8 cellular contexts compared by ENCODE assay signal in the genomic region with DNA sequence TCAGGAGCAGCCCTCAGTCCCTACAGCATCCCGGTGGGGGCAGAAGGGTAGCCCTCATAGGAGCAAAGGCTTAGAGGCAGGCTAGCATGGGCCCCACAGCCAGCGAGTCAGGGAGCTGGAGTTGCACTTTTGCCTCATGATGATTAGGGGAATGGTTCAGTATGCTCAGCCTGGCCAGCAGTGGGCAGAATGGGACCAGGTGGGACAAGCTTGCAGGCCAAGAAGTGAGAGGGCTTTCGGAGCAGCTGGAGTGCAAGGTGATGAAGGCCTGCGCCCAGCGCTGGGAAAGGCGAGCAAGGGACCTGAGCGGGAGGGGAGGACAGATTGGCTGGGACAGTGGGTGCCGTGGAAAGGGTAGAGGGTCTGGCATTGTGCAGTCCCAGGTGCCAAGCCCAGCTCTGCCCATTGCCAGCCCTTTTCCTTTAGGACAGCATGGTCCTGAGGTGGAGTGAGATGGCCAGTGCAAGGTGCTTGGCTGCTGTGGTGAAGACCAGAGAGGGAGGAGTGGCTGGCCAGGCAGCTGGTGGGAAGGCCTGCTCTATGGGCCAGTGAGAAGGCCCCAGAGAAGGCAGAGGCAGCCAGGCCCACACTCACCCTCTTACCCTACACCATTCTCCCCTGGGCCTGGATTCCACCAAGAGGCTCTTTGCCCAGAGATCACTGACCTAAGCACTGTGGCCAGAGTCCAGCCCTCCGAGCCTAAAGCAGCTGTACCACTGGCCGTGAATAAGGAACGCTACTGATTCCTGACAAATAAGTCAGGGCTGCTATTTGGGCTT. TPM values are rescaled to one million over a fixed set of nuclear protein-coding genes. Genes with fewer than 3 reads are reported as not detected.
DNase-seq lines count a peak whose midpoint lies in the region; ATAC-seq and TF ChIP-seq lines count a peak whose summit lies in the region.

No MANE protein-coding gene starts in this region.

- ATAC-seq in sciatic nerve = peak; percentile 70
- ATAC-seq in GM21576 (IDR thresholded peaks at IDR 0.05; ENCODE audit: unreplicated experiment) = no peak
- ATAC-seq in esophagus mucosa = no peak

- intact Hi-C loops in sciatic nerve (cut with DNase I) = no loop called here

- H3K27ac ChIP-seq in VCaP = no peak overlapping the region

- DNase-seq in fibroblast of mammary gland (ENCODE audit: low read depth) (peak; percentile 46), sciatic nerve (ENCODE audit: low spot score) (no peak), NCI-H345 (lab: John Stamatoyannopoulos, UW) (no peak), NCI-H128 (lab: John Stamatoyannopoulos, UW; ENCODE audit: unreplicated experiment) (no peak)

- H3K4me3 ChIP-seq in GM12875 (ENCODE audit: low read depth, low read length) (no peak overlapping the region), fibroblast of mammary gland (ENCODE audit: control insufficient read depth, low read depth, low read length) (no peak overlapping the region)

- TF ChIP-seq CTCF in GM12875 (IDR thresholded peaks at IDR 0.05; ENCODE audit: borderline replicate concordance, insufficient read depth, low read depth, low read length) (peak; percentile 35; the same call in 1 of the 2 replicates), VCaP (conservative IDR thresholded peaks at IDR 0.05) (0 out of 2 replicates have a peak, but pooled peaks have one; percentile 27), fibroblast of mammary gland (conservative IDR thresholded peaks at IDR 0.05; ENCODE audit: control insufficient read depth, insufficient read depth, low read depth, low read length) (peak; percentile 37)

RNA-seq across cellular contexts. Expression of a gene that starts 47.9 kb away (rescaled TPM):
- total RNA-seq in sciatic nerve = 4.1 TPM
- total RNA-seq in esophagus mucosa = 1.4 TPM
